In the genomic region with DNA sequence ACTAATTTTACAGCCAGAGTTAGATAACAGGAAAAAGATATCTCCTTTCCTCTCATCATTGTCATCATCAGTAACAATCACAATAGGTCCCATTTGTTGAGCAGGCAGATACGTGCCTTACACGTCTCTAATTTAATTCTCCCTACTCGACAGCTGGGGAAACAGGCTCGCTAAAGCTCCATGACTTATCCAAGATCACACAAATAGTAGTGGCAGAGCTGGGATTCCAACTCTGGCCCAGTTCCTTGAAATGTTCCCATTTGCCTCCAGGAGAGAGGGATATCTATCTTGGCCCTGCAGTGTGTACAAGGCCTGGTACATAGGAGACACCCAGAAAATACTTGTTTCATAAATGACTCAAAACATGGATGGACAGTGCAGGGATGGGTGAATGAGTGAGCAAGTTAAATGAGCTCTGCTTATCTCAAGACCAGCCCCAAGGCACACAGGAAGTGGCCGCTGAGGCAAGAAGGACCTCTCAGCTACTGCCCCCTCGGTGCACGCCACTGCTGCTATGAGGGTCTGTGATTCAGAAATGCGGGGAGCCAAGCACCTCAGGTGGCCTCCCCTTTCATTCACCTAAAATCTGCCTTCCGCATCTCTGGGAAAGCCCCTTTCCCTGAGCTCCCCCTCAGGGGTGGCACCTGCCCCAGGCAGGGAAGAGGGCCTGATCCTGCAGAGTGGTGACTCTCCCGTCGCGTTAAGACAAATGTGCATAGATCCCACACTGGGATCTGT, we compare ENCODE assay signal across 1 cellular context.
TF ChIP-seq lines count a peak whose summit lies in the region.

No MANE protein-coding gene starts in this region.

TF ChIP-seq in IMR-90, 13 proteins besides CTCF, POLR2A, EP300 and RAD21 (continued from another document):
- TF ChIP-seq, protein P1, sequence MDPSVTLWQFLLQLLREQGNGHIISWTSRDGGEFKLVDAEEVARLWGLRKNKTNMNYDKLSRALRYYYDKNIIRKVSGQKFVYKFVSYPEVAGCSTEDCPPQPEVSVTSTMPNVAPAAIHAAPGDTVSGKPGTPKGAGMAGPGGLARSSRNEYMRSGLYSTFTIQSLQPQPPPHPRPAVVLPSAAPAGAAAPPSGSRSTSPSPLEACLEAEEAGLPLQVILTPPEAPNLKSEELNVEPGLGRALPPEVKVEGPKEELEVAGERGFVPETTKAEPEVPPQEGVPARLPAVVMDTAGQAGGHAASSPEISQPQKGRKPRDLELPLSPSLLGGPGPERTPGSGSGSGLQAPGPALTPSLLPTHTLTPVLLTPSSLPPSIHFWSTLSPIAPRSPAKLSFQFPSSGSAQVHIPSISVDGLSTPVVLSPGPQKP (IDR thresholded peaks at IDR 0.05; ENCODE audit: borderline replicate concordance, low read depth, low read length) = no peak
- TF ChIP-seq NFE2L2 (IDR thresholded peaks at IDR 0.05; ENCODE audit: low read depth, low read length) = no peak
- TF ChIP-seq BHLHE40 (IDR thresholded peaks at IDR 0.05; ENCODE audit: low read depth, low read length) = no peak
- no peak for TF ChIP-seq MXI1 (IDR thresholded peaks at IDR 0.05; ENCODE audit: borderline replicate concordance, low read depth, low read length)
- TF ChIP-seq, protein P2, sequence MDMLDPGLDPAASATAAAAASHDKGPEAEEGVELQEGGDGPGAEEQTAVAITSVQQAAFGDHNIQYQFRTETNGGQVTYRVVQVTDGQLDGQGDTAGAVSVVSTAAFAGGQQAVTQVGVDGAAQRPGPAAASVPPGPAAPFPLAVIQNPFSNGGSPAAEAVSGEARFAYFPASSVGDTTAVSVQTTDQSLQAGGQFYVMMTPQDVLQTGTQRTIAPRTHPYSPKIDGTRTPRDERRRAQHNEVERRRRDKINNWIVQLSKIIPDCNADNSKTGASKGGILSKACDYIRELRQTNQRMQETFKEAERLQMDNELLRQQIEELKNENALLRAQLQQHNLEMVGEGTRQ (IDR thresholded peaks at IDR 0.05; ENCODE audit: low read depth, low read length) = no peak
- no peak for TF ChIP-seq RFX5 (IDR thresholded peaks at IDR 0.05; ENCODE audit: low read depth, low read length)
- TF ChIP-seq CHD1 (IDR thresholded peaks at IDR 0.05; ENCODE audit: low read depth, low read length) = no peak
